In the genomic region with DNA sequence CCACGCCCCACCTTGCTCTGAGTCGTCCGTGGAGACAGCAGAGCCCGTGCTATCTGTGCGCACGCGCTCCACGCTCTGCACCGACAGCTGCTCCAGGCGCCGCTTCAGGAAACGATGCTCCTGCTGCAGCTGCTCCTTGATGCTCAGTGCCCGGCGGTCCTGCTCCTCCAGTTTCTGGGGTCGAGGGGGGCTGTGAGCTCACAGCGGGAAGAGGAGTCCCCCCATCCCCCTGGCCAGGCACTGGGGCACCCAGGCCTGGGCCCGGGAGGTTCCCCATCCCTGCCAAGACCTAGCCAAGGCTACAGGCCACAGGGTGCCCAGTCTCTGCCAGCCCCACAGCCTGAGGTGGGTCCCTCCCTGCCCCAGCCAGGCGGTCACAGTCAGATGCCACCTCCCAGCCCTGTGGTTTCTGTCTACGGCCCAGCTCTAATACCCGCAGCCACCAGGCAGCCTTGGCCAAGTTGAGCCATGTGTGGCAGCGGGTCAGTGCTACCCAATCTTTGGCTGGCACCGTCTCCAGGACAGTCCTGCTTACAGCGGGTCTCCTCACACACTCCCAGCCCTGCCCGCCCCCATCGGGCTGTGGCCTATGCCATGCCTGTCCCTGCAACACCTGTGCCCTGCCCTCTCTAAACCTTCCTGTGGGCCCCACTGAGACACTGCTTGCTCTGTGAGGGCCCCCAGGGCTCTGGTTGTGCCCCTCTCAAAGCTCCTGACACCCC, we compare ENCODE assay signal across 13 cellular contexts. TPM values are rescaled to one million over a fixed set of nuclear protein-coding genes. Genes with fewer than 3 reads are reported as not detected.
A peak's percentile ranks its signal among the peaks of the same experiment; 100 is the strongest.
DNase-seq lines count a peak whose midpoint lies in the region; ATAC-seq, FAIRE-seq and TF ChIP-seq lines count a peak whose summit lies in the region.
"Had no signal": no experiment of that assay in that cellular context is flagged by ENCODE, and none has a peak within 500 bp of the region (broad histone marks: within the 10 kb centered on the region; RNA-seq: fewer than 3 reads in every experiment).

No MANE protein-coding gene starts in this region.

- peak overlapping the region in 2 of 59 donors; percentile 31 to 95 for H3K27ac ChIP-seq in dorsolateral prefrontal cortex
- H3K27ac ChIP-seq: neural progenitor cell had no signal

- POLR2A ChIA-PET in HEK293T (lab: Yijun Ruan, JAX) = interaction anchor here (1.0 to 1.6 kb wide), 3 partner anchors 9 to 11 kb away, joined by 3 to 6 read pairs (median 3); a partner anchor contains a TSS

- H3K4me3 ChIP-seq in dorsolateral prefrontal cortex = no peak overlapping the region
- H3K4me3 ChIP-seq: neural progenitor cell had no signal

- FAIRE-seq in H54 (lab: Jason Lieb, UNC) = no peak

- intact Hi-C loops in dorsolateral prefrontal cortex (cut with DNase I) (no loop called here), posterior vena cava (cut with DNase I) (no loop called here)

- no peak for ATAC-seq in GM21367 (IDR thresholded peaks at IDR 0.05; ENCODE audit: unreplicated experiment)
- ATAC-seq: HCT116 had no signal

- no peak for TF ChIP-seq CTCF in dorsolateral prefrontal cortex (IDR thresholded peaks at IDR 0.05 in 54 of 56, conservative IDR thresholded peaks at IDR 0.05 in 2 of 56; ENCODE audit: low read depth in 1 of 56, partially characterized antibody in 56 of 56)

- in situ Hi-C loops in ACHN (cut with HindIII; ENCODE audit: low pct_ligation_motif_present, low pct_unique_long_range_greater_than_20kb, low sequenced_read_pairs) = no loop called here

- H3K27me3 ChIP-seq in dorsolateral prefrontal cortex = no peaks in the 10 kb centered on the region
- H3K27me3 ChIP-seq: neural progenitor cell had no signal

- no peak for TF ChIP-seq POLR2A in H54 (IDR thresholded peaks at IDR 0.05; ENCODE audit: low read depth, low read length)

- CTCF ChIA-PET in HEK293T (lab: Yijun Ruan, JAX) = no interaction called here

- DNase-seq in D341Med (ENCODE audit: low spot score) = peak; percentile 28
- DNase-seq in H54 (ENCODE audit: insufficient read length, low spot score) = peak; percentile 0
- peak in 6 of 10 donors; percentile 9 to 49 (median 29) for DNase-seq in dorsolateral prefrontal cortex
- DNase-seq in posterior vena cava (ENCODE audit: low spot score) = peak; percentile 72
- DNase-seq in NCI-H2227 treated with DMSO at 0.1 percent for 48 hours (lab: John Stamatoyannopoulos, UW) = no peak
- DNase-seq in ACHN = no peak
- no peak for DNase-seq in HEK293T (ENCODE audit: extremely low spot score)
- DNase-seq: amniotic stem cell, foreskin fibroblast, NCI-H187 treated with DMSO at 0.1 percent for 48 hours had no signal

TF ChIP-seq in HEK293T, 16 proteins besides CTCF, POLR2A, EP300 and RAD21:
- no peak for TF ChIP-seq L3MBTL2 (conservative IDR thresholded peaks at IDR 0.05)

RNA-seq across cellular contexts. Expression of a gene that starts 9.3 kb away (rescaled TPM):
- total RNA-seq in dorsolateral prefrontal cortex (10 to 100 TPM; 13.0 to 29.2 (median 19.3) TPM), posterior vena cava (10 to 100 TPM in 1 of 2 donors, 1 to 10 TPM in 1; 9.6 to 11.8 TPM)

RNA-seq across cellular contexts. Expression of a gene that starts 9.3 kb away (rescaled TPM):
- 10 to 100 TPM in 118 of 120 experiments, 1 to 10 TPM in 2; 9.4 to 50.0 (median 23.7) TPM for total RNA-seq in dorsolateral prefrontal cortex
- 1 to 10 TPM; 2.0 to 3.5 TPM for total RNA-seq in posterior vena cava

RNA-seq across cellular contexts. Expression of a gene that starts 10.7 kb away (rescaled TPM):
- 100 to 1,000 TPM in 7 of 120 experiments, 10 to 100 TPM in 113; 40.2 to 134 (median 61.9) TPM for total RNA-seq in dorsolateral prefrontal cortex
- 10 to 100 TPM; 43.6 to 43.7 TPM for total RNA-seq in posterior vena cava

Comparison
In these comparisons a context has a peak if more than half of its experiments do, and no peak if none do; other contexts are left out.
1. DNase-seq: peak in D341Med (single experiment), H54 (single experiment), dorsolateral prefrontal cortex (6 of 10) and posterior vena cava (single experiment); none in NCI-H2227 treated with DMSO at 0.1 percent for 48 hours (single experiment), ACHN (single experiment) and HEK293T (single experiment).